8 cellular contexts compared by ENCODE assay signal in the genomic region with DNA sequence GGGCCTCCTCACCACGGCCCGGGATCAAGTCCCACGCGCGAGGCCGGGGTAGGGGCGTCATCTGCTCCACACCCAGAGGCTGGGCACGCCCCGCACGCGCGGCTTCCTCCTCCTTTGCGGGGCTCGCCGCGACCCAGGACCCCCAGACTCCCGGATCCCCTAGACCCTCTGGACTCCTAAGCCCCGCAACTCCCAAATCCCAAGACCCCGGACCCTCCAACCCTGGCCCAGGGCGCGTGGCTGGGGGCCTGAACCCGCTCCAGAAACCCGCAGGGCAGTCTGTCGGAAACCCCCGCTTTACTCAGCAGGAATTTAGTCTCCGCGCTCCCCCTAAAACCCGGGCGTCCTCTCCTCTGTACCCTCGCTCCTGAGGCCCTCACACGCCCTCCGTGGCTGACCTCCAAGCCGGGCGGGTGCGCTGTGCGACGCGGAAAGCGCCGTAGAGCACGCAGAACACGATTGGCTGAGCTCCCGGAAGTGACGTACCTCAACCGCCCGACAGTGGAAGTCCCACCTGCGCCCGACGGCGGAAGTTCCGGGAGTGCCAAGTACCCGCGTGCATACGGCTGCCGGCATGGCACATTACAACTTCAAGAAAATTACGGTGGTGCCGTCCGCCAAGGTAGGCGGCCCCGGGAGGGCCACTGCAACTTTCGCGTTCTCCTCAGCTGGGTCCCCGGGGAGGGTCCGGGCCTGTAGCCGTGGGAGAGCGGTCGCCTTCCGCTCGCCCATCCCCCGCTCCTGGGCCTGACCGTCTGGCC. TPM values are rescaled to one million over a fixed set of nuclear protein-coding genes. Genes with fewer than 3 reads are reported as not detected.
DNase-seq lines count a peak whose midpoint lies in the region; ATAC-seq and TF ChIP-seq lines count a peak whose summit lies in the region.

Gene GTPBP4 (plus strand): TSS at position 529 of the 761 bp plus-strand sequence. CDS start 46 bp downstream, at position 575.

- H3K4me1 ChIP-seq in right cardiac atrium (ENCODE audit: control insufficient read depth, insufficient read depth, low read length) (peaks cover 10% of the 10 kb centered on the region), uterus (peaks cover 4 to 13% of the 10 kb centered on the region in 2 donors)

- no peaks in the 10 kb centered on the region for H3K36me3 ChIP-seq in uterus

- H3K4me3 ChIP-seq in right cardiac atrium (ENCODE audit: low read length) (peak within 1 kb of the TSS; percentile 83), uterus (peak within 1 kb of the TSS; percentile 78 to 97)

- H3K27me3 ChIP-seq in right cardiac atrium (ENCODE audit: control insufficient read depth, insufficient read depth) (no peaks in the 10 kb centered on the region), uterus (no peaks in the 10 kb centered on the region)

- peak in 2 of 4 experiments; percentile 20 to 46 for TF ChIP-seq CTCF in uterus (IDR thresholded peaks at IDR 0.05)

- TF ChIP-seq POLR2A in GM15510 (IDR thresholded peaks at IDR 0.05; ENCODE audit: borderline replicate concordance, extremely low read depth, insufficient read length) (peak; percentile 60), uterus (IDR thresholded peaks at IDR 0.05) (peak; percentile 26 to 64)

- intact Hi-C loops in right cardiac atrium (cut with DNase I) = loop anchor here in 1 of 4 donors (10.0 kb wide), 1 partner anchor 53 kb away; the partner anchor contains the start of gene LARP4B
- intact Hi-C loops in uterus (cut with DNase I; ENCODE audit: low total_unique reads) = loop anchor here (10.0 kb wide), 1 partner anchor 67 kb away; the partner anchor contains the start of gene WDR37

- WGBS in right cardiac atrium = under 1% methylated on average over 71 of the region's 71 CpGs

- H3K9me3 ChIP-seq in right cardiac atrium (ENCODE audit: control insufficient read depth, low read length) = no peaks in the 10 kb centered on the region
- H3K9me3 ChIP-seq in uterus = no peaks in the 10 kb centered on the region

- DNase-seq in NCI-H146 treated with DMSO at 0.1 percent for 48 hours (lab: John Stamatoyannopoulos, UW; ENCODE audit: unreplicated experiment) = peak; percentile 98
- peak; percentile 87 to 99 (median 93) for DNase-seq in T-helper 2 cell
- DNase-seq in anterior cingulate cortex (lab: John Stamatoyannopoulos, UW) = peak; percentile 62 to 99 (median 94)
- peak; percentile 99 to 100 (median 100) for DNase-seq in right cardiac atrium
- peak; percentile 94 for DNase-seq in pulmonary artery endothelial cell (ENCODE audit: low read depth, low spot score)
- DNase-seq in uterus = peak; percentile 98

- H3K27ac ChIP-seq in right cardiac atrium (ENCODE audit: low read length) = peak within 1 kb of the TSS; percentile 59
- H3K27ac ChIP-seq in uterus = peak within 1 kb of the TSS; percentile 84 to 90

- ATAC-seq in HG02884 (IDR thresholded peaks at IDR 0.05; ENCODE audit: unreplicated experiment) (peak; percentile 94), right cardiac atrium (peak; percentile 99)

RNA-seq across cellular contexts. Expression of gene GTPBP4, which starts in this region (rescaled TPM):
- total RNA-seq in right cardiac atrium (10 to 100 TPM; 22.9 to 29.8 (median 27.5) TPM), pulmonary artery endothelial cell (40.9 and 46.8 TPM in 2 replicates), uterus (10 to 100 TPM; 10.5 to 49.0 (median 20.1) TPM)
- polyA plus RNA-seq in right cardiac atrium = 16.8 TPM

Comparison
In these comparisons a context has a peak if more than half of its experiments do, and no peak if none do; other contexts are left out.
1. Peak in every context shown above with its lines: DNase-seq, ATAC-seq, H3K4me3 ChIP-seq and H3K27ac ChIP-seq.